ENCODE assay signal across 8 cellular contexts in the genomic region with DNA sequence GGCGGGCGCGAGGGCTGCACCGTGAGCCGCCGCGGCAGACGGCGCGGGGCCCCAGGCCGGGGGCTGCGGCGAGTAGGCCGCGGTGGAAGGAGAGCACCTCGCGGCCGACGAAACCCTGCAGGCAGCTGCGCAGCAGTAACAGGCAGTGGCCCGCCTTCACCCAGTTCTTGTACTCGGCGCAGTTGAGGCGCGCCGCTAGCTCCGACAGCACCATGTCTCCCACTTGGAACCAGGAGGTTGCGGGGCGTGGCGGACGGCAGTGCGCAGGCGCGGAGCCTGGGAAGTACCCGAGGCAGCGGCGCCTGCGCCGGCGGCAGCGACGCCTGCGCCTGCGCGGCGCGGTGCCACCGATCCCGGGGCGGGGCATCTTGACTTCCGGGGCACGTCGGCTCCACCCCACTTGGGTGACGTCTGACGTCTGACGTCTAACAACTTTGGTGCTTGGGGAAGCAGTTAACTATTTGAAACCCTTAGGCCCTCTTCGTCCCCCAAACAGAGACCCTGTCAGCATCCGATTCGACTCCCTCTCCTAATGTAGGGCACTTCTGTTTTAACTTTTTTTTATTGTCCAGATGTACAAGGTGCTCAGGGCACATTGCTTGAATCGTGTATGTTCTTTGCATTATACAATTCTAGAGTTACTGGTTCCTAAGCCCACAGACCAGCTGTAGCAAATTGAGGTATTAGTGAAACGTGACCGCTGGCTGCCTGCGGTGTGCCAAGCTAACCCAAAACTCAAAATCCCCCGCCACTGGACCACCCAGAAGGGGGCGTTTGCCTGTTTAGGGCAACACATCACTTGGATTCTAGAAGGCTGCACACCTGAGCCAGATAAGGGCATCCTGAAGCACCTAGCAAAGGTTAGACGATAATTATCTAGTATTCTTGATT. TPM values are rescaled to one million over a fixed set of nuclear protein-coding genes. Genes with fewer than 3 reads are reported as not detected.
DNase-seq lines count a peak whose midpoint lies in the region; ATAC-seq and TF ChIP-seq lines count a peak whose summit lies in the region.

A gene with protein sequence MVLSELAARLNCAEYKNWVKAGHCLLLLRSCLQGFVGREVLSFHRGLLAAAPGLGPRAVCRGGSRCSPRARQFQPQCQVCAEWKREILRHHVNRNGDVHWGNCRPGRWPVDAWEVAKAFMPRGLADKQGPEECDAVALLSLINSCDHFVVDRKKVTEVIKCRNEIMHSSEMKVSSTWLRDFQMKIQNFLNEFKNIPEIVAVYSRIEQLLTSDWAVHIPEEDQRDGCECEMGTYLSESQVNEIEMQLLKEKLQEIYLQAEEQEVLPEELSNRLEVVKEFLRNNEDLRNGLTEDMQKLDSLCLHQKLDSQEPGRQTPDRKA (minus strand): TSS at position 255 of the 891 bp plus-strand sequence. CDS start 41 bp downstream, at position 214.

- H3K27ac ChIP-seq in gastroesophageal sphincter (peak within 1 kb of the TSS; percentile 74 to 86 (median 83)), suprapubic skin (peak within 1 kb of the TSS; percentile 83)

- peak; percentile 75 for DNase-seq in HFFc6
- peak; percentile 87 for DNase-seq in NB4 (ENCODE audit: low read depth)
- peak; percentile 85 for DNase-seq in SK-N-DZ (ENCODE audit: low spot score)
- DNase-seq in activated naive CD4-positive, alpha-beta T cell treated with anti-CD3 and anti-CD28 coated beads for 36 hours = peak; percentile 94
- peak; percentile 79 for DNase-seq in occipital lobe (lab: John Stamatoyannopoulos, UW)
- peak; percentile 89 to 95 for DNase-seq in suprapubic skin (ENCODE audit: low spot score in 2 of 2)

- intact Hi-C loops in activated naive CD4-positive, alpha-beta T cell treated with anti-CD3 and anti-CD28 coated beads for 36 hours (cut with micrococcal nuclease) = loop anchor here (1.0 to 5.0 kb wide), 5 partner anchors 67 to 685 kb away; partner anchors contain the start of genes ATP6AP2, DDX3X and MED14

- H3K4me1 ChIP-seq in gastroesophageal sphincter (peaks cover 0 to 44% (median 0%) of the 10 kb centered on the region in 3 donors), suprapubic skin (peaks cover 22% of the 10 kb centered on the region)

- H3K36me3 ChIP-seq in gastroesophageal sphincter (no peaks in the 10 kb centered on the region), suprapubic skin (no peaks in the 10 kb centered on the region)

- 23 to 29% methylated on average over 1 to 10 of the region's 66 CpGs for WGBS in gastroesophageal sphincter (ENCODE audit: low coverage in 1 of 2), 2 donors
- WGBS in suprapubic skin = 11% methylated on average over 58 of the region's 66 CpGs

- H3K27ac Mint-ChIP-seq in HFFc6 = peak within 1 kb of the TSS; percentile 94
- peak within 1 kb of the TSS; percentile 91 for H3K27ac Mint-ChIP-seq in activated naive CD4-positive, alpha-beta T cell treated with anti-CD3 and anti-CD28 coated beads for 36 hours

- no peaks in the 10 kb centered on the region for H3K27me3 Mint-ChIP-seq in HFFc6 (ENCODE audit: insufficient read depth)
- H3K27me3 Mint-ChIP-seq in activated naive CD4-positive, alpha-beta T cell treated with anti-CD3 and anti-CD28 coated beads for 36 hours (ENCODE audit: low read depth) = no peaks in the 10 kb centered on the region

- peak within 1 kb of the TSS; percentile 98 for H3K4me3 Mint-ChIP-seq in HFFc6
- H3K4me3 Mint-ChIP-seq in activated naive CD4-positive, alpha-beta T cell treated with anti-CD3 and anti-CD28 coated beads for 36 hours = peak within 1 kb of the TSS; percentile 84

- peaks cover 17% of the 10 kb centered on the region for H3K36me3 Mint-ChIP-seq in HFFc6 (ENCODE audit: low read depth)
- peaks cover 10% of the 10 kb centered on the region for H3K36me3 Mint-ChIP-seq in activated naive CD4-positive, alpha-beta T cell treated with anti-CD3 and anti-CD28 coated beads for 36 hours (ENCODE audit: low read depth)

- TF ChIP-seq EP300 in gastroesophageal sphincter (IDR thresholded peaks at IDR 0.05) (no peak), suprapubic skin (IDR thresholded peaks at IDR 0.05) (no peak)

- peak; percentile 25; the same call in 1 of the 2 replicates for TF ChIP-seq CTCF in HFFc6 (IDR thresholded peaks at IDR 0.05)
- no peak for TF ChIP-seq CTCF in NB4 (IDR thresholded peaks at IDR 0.05; ENCODE audit: low read depth, low read length)
- TF ChIP-seq CTCF in gastroesophageal sphincter (IDR thresholded peaks at IDR 0.05) = no peak
- no peak for TF ChIP-seq CTCF in suprapubic skin (IDR thresholded peaks at IDR 0.05)

- TF ChIP-seq POLR2A in NB4 (IDR thresholded peaks at IDR 0.05; ENCODE audit: extremely low read depth, insufficient read length) (peak; percentile 49), gastroesophageal sphincter (IDR thresholded peaks at IDR 0.05) (no peak), suprapubic skin (IDR thresholded peaks at IDR 0.05) (peak in 1 of 2 donors; percentile 15)

- H3K4me3 ChIP-seq in GM08714 (ENCODE audit: low read length) (peak within 1 kb of the TSS; percentile 93), NB4 (ENCODE audit: low read depth, low read length) (peak within 1 kb of the TSS; percentile 90), gastroesophageal sphincter (peak within 1 kb of the TSS; percentile 85 to 98), suprapubic skin (peak within 1 kb of the TSS; percentile 83)

- no peaks in the 10 kb centered on the region for H3K9me3 Mint-ChIP-seq in HFFc6
- no peaks in the 10 kb centered on the region for H3K9me3 Mint-ChIP-seq in activated naive CD4-positive, alpha-beta T cell treated with anti-CD3 and anti-CD28 coated beads for 36 hours

- ATAC-seq in gastroesophageal sphincter = peak; percentile 92

- H3K9me3 ChIP-seq in gastroesophageal sphincter (no peaks in the 10 kb centered on the region), suprapubic skin (no peaks in the 10 kb centered on the region)

- CTCF ChIA-PET in activated naive CD4-positive, alpha-beta T cell treated with anti-CD3 and anti-CD28 coated beads for 36 hours (lab: Charles Lee) = interaction anchor here (1.7 to 3.3 kb wide), 2 partner anchors 103 to 146 kb away, joined by 14 to 16 read pairs; no protein-coding TSS in a partner anchor

- H3K4me1 Mint-ChIP-seq in HFFc6 (ENCODE audit: low read depth) = peaks cover 24% of the 10 kb centered on the region
- H3K4me1 Mint-ChIP-seq in activated naive CD4-positive, alpha-beta T cell treated with anti-CD3 and anti-CD28 coated beads for 36 hours (ENCODE audit: low read depth) = peaks cover 25% of the 10 kb centered on the region

- H3K27me3 ChIP-seq in gastroesophageal sphincter = no peaks in the 10 kb centered on the region
- H3K27me3 ChIP-seq in suprapubic skin = no peaks in the 10 kb centered on the region

RNA-seq across cellular contexts. Expression of the gene that starts here (rescaled TPM):
- 10 to 100 TPM; 10.6 to 11.6 (median 11.2) TPM for total RNA-seq in HFFc6 (2021; fragmentation: NEBNext Ultra II Directional; extraction: Animal tissue kit (Norgen Biotek cat#: 25700))
- 9.8 and 11.4 TPM in 2 replicates for polyA plus RNA-seq in SK-N-DZ (2014; cell fraction: cytosol; rRNA removed)
- polyA plus RNA-seq in SK-N-DZ (2014; cell fraction: nucleus; rRNA removed) = 3.7 and 4.4 TPM in 2 replicates
- total RNA-seq in activated naive CD4-positive, alpha-beta T cell treated with anti-CD3 and anti-CD28 coated beads for 36 hours = 10 to 100 TPM; 23.2 to 23.3 TPM
- 10 to 100 TPM in 3 of 4 donors, 1 to 10 TPM in 1; 8.6 to 15.3 (median 13.3) TPM for total RNA-seq in gastroesophageal sphincter
- 10.6 TPM for total RNA-seq in occipital lobe
- 10 to 100 TPM in 3 of 4 donors, 1 to 10 TPM in 1; 9.8 to 15.6 (median 12.1) TPM for total RNA-seq in suprapubic skin

Comparison
In these comparisons a context has a peak if more than half of its experiments do, and no peak if none do; other contexts are left out.
1. Peak in every context shown above with its lines: DNase-seq, ATAC-seq, H3K4me3 ChIP-seq and H3K27ac ChIP-seq.